1 cellular context compared by ENCODE assay signal in the genomic region with DNA sequence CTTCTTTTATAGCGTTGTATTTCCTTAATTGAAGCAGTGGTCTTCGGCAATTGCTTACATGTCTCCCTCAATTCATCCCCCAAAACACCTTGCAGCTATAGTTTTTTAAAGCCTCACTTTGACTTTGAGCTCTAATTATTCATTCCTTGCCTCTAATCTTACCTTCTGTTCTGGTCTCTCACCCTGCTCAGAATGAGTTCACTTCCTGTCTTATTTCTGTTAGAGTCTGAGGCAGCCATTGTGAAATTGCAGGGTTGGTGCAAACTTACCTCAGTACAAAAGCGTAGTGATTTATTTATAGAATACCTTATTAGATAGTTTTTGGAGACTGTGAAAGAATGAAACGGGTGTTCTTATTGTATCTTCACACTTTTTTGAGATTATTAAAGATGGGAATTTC.
TF ChIP-seq lines count a peak whose summit lies in the region.

No MANE protein-coding gene starts in this region.

TF ChIP-seq in GM12878, 131 proteins besides CTCF, POLR2A, EP300 and RAD21:
- TF ChIP-seq JUNB (IDR thresholded peaks at IDR 0.05) (0 out of 2 replicates have a peak, but pooled peaks have one; percentile 6), CREB1 (IDR thresholded peaks at IDR 0.05; ENCODE audit: low read depth) (0 out of 2 replicates have a peak, but pooled peaks have one; percentile 19), YY1 (IDR thresholded peaks at IDR 0.05; ENCODE audit: low read depth, low read length) (0 out of 2 replicates have a peak, but pooled peaks have one; percentile 44), LARP7 (IDR thresholded peaks at IDR 0.05) (no peak), RUNX3 (IDR thresholded peaks at IDR 0.05; ENCODE audit: low read length) (peak; percentile 20; the same call in 1 of the 2 replicates)
